13 cellular contexts compared by ENCODE assay signal in the genomic region with DNA sequence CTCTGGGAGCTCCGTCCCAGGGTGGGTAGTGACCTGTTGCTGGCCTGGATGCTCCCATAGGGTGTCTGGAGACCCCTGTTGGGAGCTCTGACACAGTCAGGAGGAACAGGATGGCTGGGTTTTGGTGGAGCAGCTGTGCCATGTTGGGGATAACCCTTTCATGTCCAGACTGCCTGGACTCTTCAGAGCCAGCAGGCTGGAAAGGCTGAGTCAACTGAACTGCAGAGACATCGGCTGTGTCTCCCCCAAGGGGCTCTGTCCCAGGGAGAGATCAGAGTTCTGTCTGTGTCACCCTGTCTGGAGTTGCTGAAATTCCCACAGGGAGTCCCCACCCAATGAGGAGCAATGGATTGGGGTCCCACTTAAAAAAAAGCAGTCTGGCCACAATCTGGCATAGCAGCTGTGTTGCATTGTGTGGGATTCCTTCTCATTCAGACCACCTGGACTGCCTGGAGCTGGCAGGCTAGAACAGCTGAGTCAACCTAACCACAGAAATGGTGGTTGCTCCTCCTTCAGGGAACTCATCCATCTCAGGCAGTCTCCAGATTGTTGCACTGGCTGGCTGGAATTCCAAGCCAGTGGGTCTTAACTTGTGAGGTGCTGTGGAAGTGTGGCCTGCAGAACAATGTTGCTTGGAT. TPM values are rescaled to one million over a fixed set of nuclear protein-coding genes. Genes with fewer than 3 reads are reported as not detected.
DNase-seq lines count a peak whose midpoint lies in the region; ATAC-seq and TF ChIP-seq lines count a peak whose summit lies in the region.
"Had no signal": no experiment of that assay in that cellular context is flagged by ENCODE, and none has a peak within 500 bp of the region (broad histone marks: within the 10 kb centered on the region; RNA-seq: fewer than 3 reads in every experiment).

No MANE protein-coding gene starts in this region.

- peaks cover 19% of the 10 kb centered on the region for H3K9me3 ChIP-seq in RWPE2 (ENCODE audit: severe bottlenecking)
- H3K9me3 ChIP-seq in fibroblast of lung (ENCODE audit: control insufficient read depth, insufficient read depth, low read depth, low read length), result no peaks in the 10 kb centered on the region
- peaks cover 0 to 40% of the 10 kb centered on the region in 2 donors for H3K9me3 ChIP-seq in uterus
- H3K9me3 ChIP-seq in ascending aorta, result peaks cover 11 to 69% of the 10 kb centered on the region in 2 donors
- H3K9me3 ChIP-seq: prostate gland, upper lobe of right lung had no signal

- H3K36me3 Mint-ChIP-seq in activated naive CD4-positive, alpha-beta T cell treated with anti-CD3 and anti-CD28 coated beads, Interleukin-2, amount 50 U/mL, for 72 hours, result peaks cover 76 to 84% of the 10 kb centered on the region in 2 donors

- no peaks in the 10 kb centered on the region for H3K79me2 ChIP-seq in fibroblast of lung (ENCODE audit: control insufficient read depth, insufficient read depth, low read length)

- ATAC-seq in RWPE2 (ENCODE audit: low read depth), result peak; percentile 41; the same call in 1 of the 3 replicates
- ATAC-seq in activated naive CD4-positive, alpha-beta T cell treated with anti-CD3 and anti-CD28 coated beads, Interleukin-2, amount 50 U/mL, for 72 hours, result no peak
- ATAC-seq: lower lobe of right lung, upper lobe of right lung had no signal

- H4K20me1 ChIP-seq in fibroblast of lung (ENCODE audit: control insufficient read depth, extremely low read depth, insufficient read depth, low read length), result no peaks in the 10 kb centered on the region

- DNase-seq in GM04504 (ENCODE audit: low read depth), result peak; percentile 78
- no peak for DNase-seq in RWPE2 (ENCODE audit: low spot score)
- DNase-seq in fibroblast of lung (ENCODE audit: low read depth in 2 of 2), result peak; percentile 87 to 100
- DNase-seq in skeletal muscle cell (ENCODE audit: low read depth), result peak; percentile 88
- DNase-seq in uterus, result no peak
- DNase-seq in activated naive CD4-positive, alpha-beta T cell treated with anti-CD3 and anti-CD28 coated beads, Interleukin-2, amount 50 U/mL, for 72 hours (ENCODE audit: low spot score in 2 of 2), result no peak
- no peak for DNase-seq in ascending aorta (ENCODE audit: low spot score in 2 of 2)
- DNase-seq in NCI-H2196 treated with DMSO at 0.1 percent for 48 hours (lab: John Stamatoyannopoulos, UW; ENCODE audit: unreplicated experiment), result no peak
- DNase-seq: lower lobe of right lung, Peyer's patch, upper lobe of right lung had no signal

- TF ChIP-seq POLR2A in uterus (IDR thresholded peaks at IDR 0.05), result no peak

- H3K36me3 ChIP-seq in RWPE2 (ENCODE audit: low read depth), result peaks cover 16% of the 10 kb centered on the region
- no peaks in the 10 kb centered on the region for H3K36me3 ChIP-seq in fibroblast of lung (ENCODE audit: control insufficient read depth, insufficient read depth, low read length)
- no peaks in the 10 kb centered on the region for H3K36me3 ChIP-seq in uterus
- H3K36me3 ChIP-seq in ascending aorta, result peaks cover 4 to 26% of the 10 kb centered on the region in 2 donors
- H3K36me3 ChIP-seq: lower lobe of right lung, prostate gland, upper lobe of right lung had no signal

- H3K27ac Mint-ChIP-seq in activated naive CD4-positive, alpha-beta T cell treated with anti-CD3 and anti-CD28 coated beads, Interleukin-2, amount 50 U/mL, for 72 hours, result no peak overlapping the region

- peak overlapping the region; percentile 30 for H3K4me2 ChIP-seq in fibroblast of lung (ENCODE audit: extremely low read depth, insufficient read depth, low read length)
- H3K4me2 ChIP-seq: KMS-11 had no signal

- no peak overlapping the region for H3K4me3 ChIP-seq in RWPE2 (ENCODE audit: severe bottlenecking)
- H3K4me3 ChIP-seq in fibroblast of lung (replicated peaks in 1 of 4; ENCODE audit: control extremely low read depth in 1 of 4, insufficient read depth in 1 of 4, low read depth in 3 of 4, low read length in 4 of 4), result no peak overlapping the region
- H3K4me3 ChIP-seq in skeletal muscle cell (ENCODE audit: low read depth, low read length), result no peak overlapping the region
- no peak overlapping the region for H3K4me3 ChIP-seq in uterus
- no peak overlapping the region for H3K4me3 ChIP-seq in ascending aorta
- H3K4me3 ChIP-seq: lower lobe of right lung, Peyer's patch, prostate gland, upper lobe of right lung had no signal

- no peak overlapping the region for H3K9ac ChIP-seq in fibroblast of lung (ENCODE audit: insufficient read depth, low read length)
- H3K9ac ChIP-seq: KMS-11 had no signal

- H3K4me1 ChIP-seq in RWPE2 (ENCODE audit: insufficient read depth, poor library complexity, severe bottlenecking) (no peaks in the 10 kb centered on the region), fibroblast of lung (ENCODE audit: control insufficient read depth, extremely low read depth, insufficient read depth, low read length) (peaks cover 5% of the 10 kb centered on the region), uterus (no peaks in the 10 kb centered on the region), ascending aorta (no peaks in the 10 kb centered on the region)
- H3K4me1 ChIP-seq: lower lobe of right lung, Peyer's patch, prostate gland, upper lobe of right lung had no signal

- no peak overlapping the region for H2AFZ ChIP-seq in fibroblast of lung (ENCODE audit: low read length)

- H3K27me3 ChIP-seq in RWPE2 (ENCODE audit: insufficient read depth, poor library complexity, severe bottlenecking) (no peaks in the 10 kb centered on the region), fibroblast of lung (ENCODE audit: control insufficient read depth, insufficient read depth, low read length) (no peaks in the 10 kb centered on the region), uterus (no peaks in the 10 kb centered on the region), ascending aorta (no peaks in the 10 kb centered on the region)
- H3K27me3 ChIP-seq: Peyer's patch, upper lobe of right lung had no signal

- no peak overlapping the region for H3K27ac ChIP-seq in RWPE2 (ENCODE audit: poor library complexity, severe bottlenecking)
- H3K27ac ChIP-seq in fibroblast of lung (ENCODE audit: insufficient read depth, low read length), result no peak overlapping the region
- no peak overlapping the region for H3K27ac ChIP-seq in uterus
- H3K27ac ChIP-seq in ascending aorta, result no peak overlapping the region
- H3K27ac ChIP-seq: KMS-11, lower lobe of right lung, Peyer's patch, prostate gland, upper lobe of right lung had no signal

- TF ChIP-seq CTCF in RWPE2 (IDR thresholded peaks at IDR 0.05; ENCODE audit: poor library complexity, severe bottlenecking) (no peak), fibroblast of lung (conservative IDR thresholded peaks at IDR 0.05 in 1 of 2, IDR thresholded peaks at IDR 0.05 in 1 of 2; ENCODE audit: low read depth in 1 of 2, low read length in 2 of 2) (no peak), uterus (IDR thresholded peaks at IDR 0.05) (no peak), ascending aorta (IDR thresholded peaks at IDR 0.05) (no peak)

- intact Hi-C loops in uterus (cut with DNase I; ENCODE audit: low total_unique reads) (no loop called here), ascending aorta (cut with DNase I) (no loop called here)

- peaks cover 39 to 40% of the 10 kb centered on the region in 2 donors for H3K9me3 Mint-ChIP-seq in activated naive CD4-positive, alpha-beta T cell treated with anti-CD3 and anti-CD28 coated beads, Interleukin-2, amount 50 U/mL, for 72 hours

RNA-seq across cellular contexts. Expression of a gene that starts 37.2 kb away (rescaled TPM):
- total RNA-seq in fibroblast of lung, result 18.0 and 22.1 TPM in 2 replicates
- 12.8 and 15.9 TPM in 2 replicates for polyA plus RNA-seq in fibroblast of lung
- polyA plus RNA-seq in fibroblast of lung (2012), result 11.0 and 12.9 TPM in 2 replicates
- polyA minus RNA-seq in fibroblast of lung (ENCODE audit: low replicate concordance), result 0.63 and 3.1 TPM in 2 replicates
- total RNA-seq in uterus, result 10 to 100 TPM; 10.2 to 64.4 (median 40.0) TPM
- total RNA-seq in activated naive CD4-positive, alpha-beta T cell treated with anti-CD3 and anti-CD28 coated beads, Interleukin-2, amount 50 U/mL, for 72 hours, result 10 to 100 TPM; 46.5 to 53.2 TPM
- 15.9 TPM for total RNA-seq in ascending aorta

Comparison
In these comparisons a context has a peak if more than half of its experiments do, and no peak if none do; other contexts are left out.
1. DNase-seq: peak in GM04504 (single experiment), fibroblast of lung (2 of 2) and skeletal muscle cell (single experiment); none in RWPE2 (single experiment), uterus (0 of 2), activated naive CD4-positive, alpha-beta T cell treated with anti-CD3 and anti-CD28 coated beads, Interleukin-2, amount 50 U/mL, for 72 hours (0 of 2), ascending aorta (0 of 2) and NCI-H2196 treated with DMSO at 0.1 percent for 48 hours (single experiment).